ENCODE assay signal across 22 cellular contexts in genomic region chr1:45677751-45678245, GRCh38. TPM values are rescaled to one million over a fixed set of nuclear protein-coding genes. Genes with fewer than 3 reads are reported as not detected.
DNase-seq lines count a peak whose midpoint lies in the region; ATAC-seq, FAIRE-seq and TF ChIP-seq lines count a peak whose summit lies in the region.
"Had no signal": no experiment of that assay in that cellular context is flagged by ENCODE, and none has a peak within 500 bp of the region (broad histone marks: within the 10 kb centered on the region; RNA-seq: fewer than 3 reads in every experiment).

No MANE protein-coding gene starts in this region.

- POLR2A ChIA-PET in CD4-positive, alpha-beta T cell (lab: Charles Lee), result interaction anchor here (1.5 kb wide), 1 partner anchor 9 kb away, joined by 6 read pairs; no protein-coding TSS in a partner anchor

- no peaks in the 10 kb centered on the region for H3K27me3 Mint-ChIP-seq in CD4-positive, alpha-beta T cell
- H3K27me3 Mint-ChIP-seq in osteocyte (ENCODE audit: unreplicated experiment), result no peaks in the 10 kb centered on the region
- H3K27me3 Mint-ChIP-seq: naive B cell; stimulated activated naive CD8-positive, alpha-beta T cell treated with anti-CD3 and anti-CD28 coated beads, Interleukin-15, amount 100 ng/mL, for 72 hours; type B pancreatic cell had no signal

- H3K27me3 ChIP-seq in CD4-positive, alpha-beta T cell (ENCODE audit: control insufficient read depth, insufficient read depth, low read length), result no peaks in the 10 kb centered on the region
- H3K27me3 ChIP-seq in ascending aorta, result no peaks in the 10 kb centered on the region

- TF ChIP-seq CTCF in CD4-positive, alpha-beta T cell (IDR thresholded peaks at IDR 0.05), result no peak
- TF ChIP-seq CTCF in ascending aorta (IDR thresholded peaks at IDR 0.05) (no peak), osteocyte (IDR thresholded peaks at IDR 0.05) (no peak)

- H3K9me3 Mint-ChIP-seq in CD4-positive, alpha-beta T cell, result no peaks in the 10 kb centered on the region
- no peaks in the 10 kb centered on the region for H3K9me3 Mint-ChIP-seq in osteocyte (ENCODE audit: unreplicated experiment)
- H3K9me3 Mint-ChIP-seq: naive B cell; stimulated activated naive CD8-positive, alpha-beta T cell treated with anti-CD3 and anti-CD28 coated beads, Interleukin-15, amount 100 ng/mL, for 72 hours; type B pancreatic cell had no signal

- H3K27ac Mint-ChIP-seq in CD4-positive, alpha-beta T cell, result peak overlapping the region; percentile 6
- H3K27ac Mint-ChIP-seq in osteocyte (ENCODE audit: unreplicated experiment), result peak overlapping the region; percentile 50
- H3K27ac Mint-ChIP-seq: type B pancreatic cell had no signal

- H3K36me3 Mint-ChIP-seq in CD4-positive, alpha-beta T cell (ENCODE audit: low read depth), result peaks cover 26% of the 10 kb centered on the region
- H3K36me3 Mint-ChIP-seq in osteocyte (ENCODE audit: unreplicated experiment), result peaks cover 1% of the 10 kb centered on the region

- no peak overlapping the region for H3K4me3 ChIP-seq in ascending aorta
- H3K4me3 ChIP-seq: prostate gland had no signal

- H3K4me1 ChIP-seq in ascending aorta, result peaks cover 22 to 48% of the 10 kb centered on the region in 2 donors

- no peak for TF ChIP-seq POLR2A in GM12891 (IDR thresholded peaks at IDR 0.05; ENCODE audit: low read depth, low read length)

- CTCF ChIA-PET in CD4-positive, alpha-beta T cell (lab: Charles Lee), result no interaction called here

- peaks cover 92% of the 10 kb centered on the region for H3K4me1 Mint-ChIP-seq in CD4-positive, alpha-beta T cell (ENCODE audit: low read depth)
- peaks cover 72% of the 10 kb centered on the region for H3K4me1 Mint-ChIP-seq in osteocyte (ENCODE audit: unreplicated experiment)

- intact Hi-C loops in CD4-positive, alpha-beta T cell (cut with DNase I, micrococcal nuclease), result no loop called here
- intact Hi-C loops in ascending aorta (cut with DNase I), result no loop called here

- no peaks in the 10 kb centered on the region for H3K9me3 ChIP-seq in CD4-positive, alpha-beta T cell (ENCODE audit: control insufficient read depth, low read length)
- H3K9me3 ChIP-seq in ascending aorta, result no peaks in the 10 kb centered on the region
- H3K9me3 ChIP-seq: prostate gland had no signal

- peak; percentile 31 for FAIRE-seq in GM12891 (lab: Jason Lieb, UNC)

- no peaks in the 10 kb centered on the region for H3K36me3 ChIP-seq in ascending aorta
- H3K36me3 ChIP-seq: prostate gland had no signal

- H3K4me3 Mint-ChIP-seq in CD4-positive, alpha-beta T cell, result peak overlapping the region; percentile 68
- H3K4me3 Mint-ChIP-seq in osteocyte (ENCODE audit: unreplicated experiment), result no peak overlapping the region
- H3K4me3 Mint-ChIP-seq: stimulated activated naive CD8-positive, alpha-beta T cell treated with anti-CD3 and anti-CD28 coated beads, Interleukin-15, amount 100 ng/mL, for 72 hours; type B pancreatic cell had no signal

- H3K27ac ChIP-seq in CD4-positive, alpha-beta T cell (ENCODE audit: low read depth, low read length), result no peak overlapping the region
- H3K27ac ChIP-seq in ascending aorta, result peak overlapping the region; percentile 23 to 79
- H3K27ac ChIP-seq: prostate gland had no signal

- no peak for DNase-seq in CD4-positive, alpha-beta T cell
- DNase-seq in GM12891 (ENCODE audit: insufficient read length, low spot score) (no peak), ascending aorta (ENCODE audit: low spot score in 2 of 2) (no peak), osteocyte (ENCODE audit: extremely low spot score, unreplicated experiment) (no peak), SW480 (ENCODE audit: low spot score) (no peak), CD1c-positive myeloid dendritic cell (ENCODE audit: extremely low spot score) (no peak), NCI-H1436 treated with DMSO at 0.1 percent for 48 hours (lab: John Stamatoyannopoulos, UW) (no peak), RKO (ENCODE audit: low spot score) (no peak)
- DNase-seq: activated CD4-positive, alpha-beta T cell treated with anti-CD3 and anti-CD28 coated beads, Interleukin-2, amount 50 U/mL, for 1 hour; activated CD8-positive, alpha-beta memory T cell treated with anti-CD3 and anti-CD28 coated beads, Interleukin-2, amount 50 U/mL, for 4 hours; central memory CD4-positive, alpha-beta T cell; COR-L47; erythroblast; foreskin melanocyte; kidney glomerular epithelial cell; naive B cell; NCI-H524 treated with DMSO at 0.1 percent for 48 hours; stimulated activated CD4-positive, alpha-beta T cell treated with anti-CD3 and anti-CD28 coated beads, Interleukin-4, amount 100 ng/mL, for 4 hours; stimulated activated naive CD8-positive, alpha-beta T cell treated with anti-CD3 and anti-CD28 coated beads, Interleukin-15, amount 100 ng/mL, for 72 hours; T-helper 1 cell had no signal

- no peak for ATAC-seq in CD4-positive, alpha-beta T cell (ENCODE audit: poor library complexity)
- ATAC-seq: stimulated activated naive CD8-positive, alpha-beta T cell treated with anti-CD3 and anti-CD28 coated beads, Interleukin-15, amount 100 ng/mL, for 72 hours had no signal

TF ChIP-seq in GM12891, 5 proteins besides CTCF, POLR2A, EP300 and RAD21:
- TF ChIP-seq POLR2AphosphoS5 (IDR thresholded peaks at IDR 0.05; ENCODE audit: low read depth, low read length) (no peak), PAX5 (IDR thresholded peaks at IDR 0.05; ENCODE audit: insufficient read depth, low read length, severe bottlenecking) (no peak), SPI1 (IDR thresholded peaks at IDR 0.05; ENCODE audit: low read depth, low read length) (no peak), POU2F2 (IDR thresholded peaks at IDR 0.05; ENCODE audit: low read depth, low read length) (no peak), TAF1 (IDR thresholded peaks at IDR 0.05; ENCODE audit: low read depth, low read length) (no peak)

RNA-seq across cellular contexts. Expression of gene GPBP1L1, which starts 8.5 kb away (rescaled TPM):
- 100 to 1,000 TPM; 116 to 125 TPM for total RNA-seq in CD4-positive, alpha-beta T cell
- 41.9 TPM for polyA plus RNA-seq in GM12891 (2012; ENCODE audit: low read depth, missing spikeins)
- total RNA-seq in ascending aorta (161 TPM), osteocyte (87.2 and 96.0 TPM in 2 replicates)

RNA-seq across cellular contexts. Expression of gene TMEM69, which starts 10.2 kb away (rescaled TPM):
- total RNA-seq in CD4-positive, alpha-beta T cell, result 1 to 10 TPM; 5.6 to 6.3 TPM
- 35.4 TPM for polyA plus RNA-seq in GM12891 (2012; ENCODE audit: low read depth, missing spikeins)
- total RNA-seq in ascending aorta (8.3 TPM), osteocyte (20.0 and 23.1 TPM in 2 replicates)

RNA-seq across cellular contexts. Expression of gene CCDC17, which starts 53.9 kb away (rescaled TPM):
- 1 to 10 TPM; 2.1 to 2.3 TPM for total RNA-seq in CD4-positive, alpha-beta T cell
- 0.77 TPM for polyA plus RNA-seq in GM12891 (2012; ENCODE audit: low read depth, missing spikeins)
- total RNA-seq in ascending aorta (not detected), osteocyte (2.2 and 2.4 TPM in 2 replicates)
